In the genomic region with DNA sequence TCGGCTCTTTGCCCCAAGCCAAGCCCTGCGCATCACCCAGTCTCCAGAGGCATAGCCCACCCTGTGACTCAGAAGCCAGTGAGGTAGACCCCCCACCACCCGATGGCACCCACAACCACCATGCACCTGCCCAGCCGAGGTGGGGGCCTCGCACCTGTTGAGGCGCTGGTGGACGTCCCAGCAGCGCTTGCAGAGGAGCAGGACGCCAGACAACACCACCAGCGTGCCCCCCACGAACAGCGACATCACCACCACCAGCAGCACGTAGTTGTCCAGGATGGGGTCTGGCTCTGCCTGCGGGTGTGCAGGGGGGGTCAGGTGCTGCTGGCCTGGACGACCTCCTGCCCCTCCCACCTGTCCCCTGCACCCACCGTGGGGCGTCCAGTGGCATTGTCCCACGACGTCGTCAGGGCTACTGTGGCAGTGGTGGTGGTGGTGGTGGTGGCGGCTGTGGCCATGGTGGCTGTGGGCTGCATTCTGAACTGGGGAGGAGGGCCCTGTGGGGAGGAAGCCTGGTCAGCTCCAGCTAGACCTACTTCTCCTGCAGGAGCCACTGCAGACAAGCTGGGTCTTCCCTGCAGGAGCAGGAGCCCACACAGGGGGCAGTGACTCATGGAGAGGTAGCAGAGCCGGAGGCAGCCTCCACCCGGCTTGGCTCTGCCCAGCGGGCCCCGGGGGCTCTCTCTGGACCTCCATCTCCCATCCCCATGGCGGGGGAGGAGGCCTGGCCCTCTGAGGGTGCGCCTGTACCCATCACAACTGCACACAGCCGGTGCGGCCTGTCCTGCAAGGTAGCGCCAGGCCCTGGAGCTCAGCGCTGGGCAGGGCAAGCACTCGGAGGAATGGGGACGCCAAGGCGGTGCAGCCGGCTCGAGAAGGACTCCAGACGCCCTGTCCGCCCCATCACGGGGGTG, we compare ENCODE assay signal across 11 cellular contexts. TPM values are rescaled to one million over a fixed set of nuclear protein-coding genes. Genes with fewer than 3 reads are reported as not detected.
DNase-seq lines count a peak whose midpoint lies in the region; ATAC-seq and TF ChIP-seq lines count a peak whose summit lies in the region.
"Had no signal": no experiment of that assay in that cellular context is flagged by ENCODE, and none has a peak within 500 bp of the region (broad histone marks: within the 10 kb centered on the region; RNA-seq: fewer than 3 reads in every experiment).

No MANE protein-coding gene starts in this region.

- TF ChIP-seq CTCF in epithelial cell of proximal tubule (conservative IDR thresholded peaks at IDR 0.05; ENCODE audit: low read depth, low read length) (no peak), osteoblast (IDR thresholded peaks at IDR 0.05; ENCODE audit: extremely low read depth, low read depth, low read length) (no peak)

- no peaks in the 10 kb centered on the region for H3K36me3 Mint-ChIP-seq in activated CD8-positive, alpha-beta T cell treated with anti-CD3 and anti-CD28 coated beads, Interleukin-2, amount 10 ng/mL, durations not matched to agents 7 days and 5 days (ENCODE audit: low read depth)
- H3K36me3 Mint-ChIP-seq: naive B cell, T-cell had no signal

- H3F3A ChIP-seq in GM23248 (ENCODE audit: insufficient read depth), result peaks cover 21% of the 10 kb centered on the region

- no peaks in the 10 kb centered on the region for H3K9me3 ChIP-seq in GM23248 (ENCODE audit: low read depth)
- no peaks in the 10 kb centered on the region for H3K9me3 ChIP-seq in SJSA1 (replicated peaks)
- H3K9me3 ChIP-seq in osteoblast (ENCODE audit: low read depth, low read length), result no peaks in the 10 kb centered on the region
- H3K9me3 ChIP-seq: esophagus muscularis mucosa had no signal

- H3K9me2 ChIP-seq in GM23248 (ENCODE audit: insufficient read depth), result no peaks in the 10 kb centered on the region

- H3K27ac Mint-ChIP-seq in activated CD8-positive, alpha-beta T cell treated with anti-CD3 and anti-CD28 coated beads, Interleukin-2, amount 10 ng/mL, durations not matched to agents 7 days and 5 days, result no peak overlapping the region
- H3K27ac Mint-ChIP-seq: T-cell had no signal

- no peaks in the 10 kb centered on the region for H4K20me1 ChIP-seq in GM23248 (ENCODE audit: insufficient read depth)
- H4K20me1 ChIP-seq in osteoblast (ENCODE audit: insufficient read depth, low read length), result peaks cover 21% of the 10 kb centered on the region

- H3K4me3 ChIP-seq in GM23248 (peak overlapping the region; percentile 53), SJSA1 (no peak overlapping the region), epithelial cell of proximal tubule (ENCODE audit: low read depth, low read length) (peak overlapping the region; percentile 29), osteoblast (ENCODE audit: insufficient read depth, low read length) (peak overlapping the region; percentile 67)

- 77 to 84% methylated on average over 34 to 39 of the region's 39 CpGs for WGBS in GM23248 (ENCODE audit: low coverage in 1 of 2, low lambda C conversion rate in 2 of 2, missing lambda C conversion rate in 2 of 2), 2 experiments

- no peak for ATAC-seq in GM21515 (IDR thresholded peaks at IDR 0.05; ENCODE audit: unreplicated experiment)
- ATAC-seq in GM18520 (IDR thresholded peaks at IDR 0.05; ENCODE audit: unreplicated experiment), result no peak
- no peak for ATAC-seq in activated CD8-positive, alpha-beta T cell treated with anti-CD3 and anti-CD28 coated beads, Interleukin-2, amount 10 ng/mL, durations not matched to agents 7 days and 5 days
- ATAC-seq: T-cell had no signal

- H3K27me3 ChIP-seq in GM23248 (replicated peaks; ENCODE audit: insufficient read depth) (no peaks in the 10 kb centered on the region), SJSA1 (replicated peaks) (peaks cover 5% of the 10 kb centered on the region), osteoblast (ENCODE audit: insufficient read depth, low read length) (no peaks in the 10 kb centered on the region)

- no peaks in the 10 kb centered on the region for H3K9me3 Mint-ChIP-seq in activated CD8-positive, alpha-beta T cell treated with anti-CD3 and anti-CD28 coated beads, Interleukin-2, amount 10 ng/mL, durations not matched to agents 7 days and 5 days (ENCODE audit: insufficient read depth)
- H3K9me3 Mint-ChIP-seq: naive B cell, T-cell had no signal

- DNase-seq in GM23248 (peak; percentile 58), SJSA1 (ENCODE audit: low read depth in 1 of 2, low spot score in 2 of 2) (peak; percentile 55 to 81), epithelial cell of proximal tubule (ENCODE audit: low read depth) (no peak), osteoblast (ENCODE audit: insufficient read length, low spot score, missing footprints) (peak; percentile 97)
- no peak for DNase-seq in stimulated activated naive CD4-positive, alpha-beta T cell treated with Interleukin-2 at 50 U/mL for 16 hours (lab: John Stamatoyannopoulos, UW)
- DNase-seq in activated CD8-positive, alpha-beta T cell treated with anti-CD3 and anti-CD28 coated beads, Interleukin-2, amount 10 ng/mL, durations not matched to agents 7 days and 5 days, result no peak
- DNase-seq: naive B cell had no signal

- H3K4me1 ChIP-seq in GM23248 (ENCODE audit: insufficient read depth) (peaks cover 7% of the 10 kb centered on the region; the same call in 1 of the 2 replicates), SJSA1 (replicated peaks) (peaks cover 37% of the 10 kb centered on the region), osteoblast (ENCODE audit: insufficient read depth, low read length) (peaks cover 10% of the 10 kb centered on the region)

- H3K4me1 Mint-ChIP-seq in activated CD8-positive, alpha-beta T cell treated with anti-CD3 and anti-CD28 coated beads, Interleukin-2, amount 10 ng/mL, durations not matched to agents 7 days and 5 days (ENCODE audit: low read depth), result peaks cover 11% of the 10 kb centered on the region

- H3K79me2 ChIP-seq in GM23248 (ENCODE audit: insufficient read depth), result no peaks in the 10 kb centered on the region
- peaks cover 16% of the 10 kb centered on the region for H3K79me2 ChIP-seq in osteoblast (ENCODE audit: insufficient read depth, low read length)

- H3K4me3 Mint-ChIP-seq in activated CD8-positive, alpha-beta T cell treated with anti-CD3 and anti-CD28 coated beads, Interleukin-2, amount 10 ng/mL, durations not matched to agents 7 days and 5 days, result no peak overlapping the region

- no peak overlapping the region for H3K27ac ChIP-seq in GM23248
- no peak overlapping the region for H3K27ac ChIP-seq in SJSA1
- no peak overlapping the region for H3K27ac ChIP-seq in osteoblast (ENCODE audit: low read depth, low read length)

- peaks cover 17% of the 10 kb centered on the region for H3K27me3 Mint-ChIP-seq in activated CD8-positive, alpha-beta T cell treated with anti-CD3 and anti-CD28 coated beads, Interleukin-2, amount 10 ng/mL, durations not matched to agents 7 days and 5 days (ENCODE audit: low read depth)

- POLR2A ChIA-PET in activated CD8-positive, alpha-beta T cell treated with anti-CD3 and anti-CD28 coated beads, Interleukin-2, amount 10 ng/mL, durations not matched to agents 7 days and 5 days (lab: Charles Lee), result no interaction called here

- H3K9ac ChIP-seq in GM23248, result peak overlapping the region; percentile 53; the same call in 1 of the 2 replicates

- H3K36me3 ChIP-seq in GM23248 (ENCODE audit: low read depth) (no peaks in the 10 kb centered on the region), SJSA1 (peaks cover 10% of the 10 kb centered on the region), osteoblast (ENCODE audit: insufficient read depth, low read length) (peaks cover 14% of the 10 kb centered on the region)

- CTCF ChIA-PET in activated CD8-positive, alpha-beta T cell treated with anti-CD3 and anti-CD28 coated beads, Interleukin-2, amount 10 ng/mL, durations not matched to agents 7 days and 5 days (lab: Charles Lee), result interaction anchor here (1.2 kb wide), 1 partner anchor 122 kb away, joined by 4 read pairs; no protein-coding TSS in a partner anchor

- H3K4me2 ChIP-seq in GM23248 (ENCODE audit: unreplicated experiment), result peak overlapping the region; percentile 20
- peak overlapping the region; percentile 72 for H3K4me2 ChIP-seq in osteoblast (ENCODE audit: insufficient read depth, low read length)

- H2AFZ ChIP-seq in GM23248 (no peak overlapping the region), osteoblast (ENCODE audit: low read length) (no peak overlapping the region)

- in situ Hi-C loops in GM23248 (cut with MboI), result no loop called here

RNA-seq across cellular contexts. Expression of gene CBARP, which starts 1.9 kb away (rescaled TPM):
- 2.7 and 4.5 TPM in 2 replicates for total RNA-seq in GM23248 (2014; rRNA removed; shearing (Covaris generic))
- 0.29 and 0.41 TPM in 2 replicates for polyA plus RNA-seq in GM23248 (2016; fragmentation: Nextera tagmentation; extraction: Ambion mirVana)
- 0.50 and 1.6 TPM in 2 replicates for total RNA-seq in SJSA1 (2014; rRNA removed; shearing (Covaris generic))
- total RNA-seq in epithelial cell of proximal tubule (6.8 and 9.7 TPM in 2 replicates), osteoblast (1.8 and 2.9 TPM in 2 replicates)
- total RNA-seq in activated CD8-positive, alpha-beta T cell treated with anti-CD3 and anti-CD28 coated beads, Interleukin-2, amount 10 ng/mL, durations not matched to agents 7 days and 5 days, result under 1 TPM in 1 of 2 experiments, not detected in 1; 0.10 TPM

RNA-seq across cellular contexts. Expression of gene ATP5F1D, which starts 5.7 kb away (rescaled TPM):
- 27.4 and 38.9 TPM in 2 replicates for total RNA-seq in GM23248 (2014; rRNA removed; shearing (Covaris generic))
- 287 and 290 TPM in 2 replicates for polyA plus RNA-seq in GM23248 (2016; fragmentation: Nextera tagmentation; extraction: Ambion mirVana)
- 42.4 and 68.8 TPM in 2 replicates for total RNA-seq in SJSA1 (2014; rRNA removed; shearing (Covaris generic))
- total RNA-seq in epithelial cell of proximal tubule (110 and 114 TPM in 2 replicates), osteoblast (12.4 and 13.8 TPM in 2 replicates)
- total RNA-seq in activated CD8-positive, alpha-beta T cell treated with anti-CD3 and anti-CD28 coated beads, Interleukin-2, amount 10 ng/mL, durations not matched to agents 7 days and 5 days, result 100 to 1,000 TPM; 209 to 222 TPM

RNA-seq across cellular contexts. Expression of gene MIDN, which starts 12.5 kb away (rescaled TPM):
- 9.4 and 18.5 TPM in 2 replicates for total RNA-seq in GM23248 (2014; rRNA removed; shearing (Covaris generic))
- polyA plus RNA-seq in GM23248 (2016; fragmentation: Nextera tagmentation; extraction: Ambion mirVana), result 3.1 and 4.0 TPM in 2 replicates
- total RNA-seq in SJSA1 (2014; rRNA removed; shearing (Covaris generic)), result 3.7 and 7.2 TPM in 2 replicates
- 44.1 and 66.3 TPM in 2 replicates for total RNA-seq in epithelial cell of proximal tubule
- total RNA-seq in osteoblast, result 14.4 and 19.9 TPM in 2 replicates
- total RNA-seq in activated CD8-positive, alpha-beta T cell treated with anti-CD3 and anti-CD28 coated beads, Interleukin-2, amount 10 ng/mL, durations not matched to agents 7 days and 5 days, result 10 to 100 TPM; 88.4 to 94.3 TPM

RNA-seq across cellular contexts. Expression of gene STK11, which starts 30.3 kb away (rescaled TPM):
- 64.1 and 66.5 TPM in 2 replicates for total RNA-seq in GM23248 (2014; rRNA removed; shearing (Covaris generic))
- 4.3 and 4.6 TPM in 2 replicates for polyA plus RNA-seq in GM23248 (2016; fragmentation: Nextera tagmentation; extraction: Ambion mirVana)
- 61.6 and 70.1 TPM in 2 replicates for total RNA-seq in SJSA1 (2014; rRNA removed; shearing (Covaris generic))
- 80.4 and 96.9 TPM in 2 replicates for total RNA-seq in epithelial cell of proximal tubule
- total RNA-seq in osteoblast, result 75.7 and 100 TPM in 2 replicates
- total RNA-seq in activated CD8-positive, alpha-beta T cell treated with anti-CD3 and anti-CD28 coated beads, Interleukin-2, amount 10 ng/mL, durations not matched to agents 7 days and 5 days, result 10 to 100 TPM; 68.8 to 70.8 TPM

RNA-seq across cellular contexts. Expression of gene CIRBP, which starts 33.2 kb away (rescaled TPM):
- 239 and 392 TPM in 2 replicates for total RNA-seq in GM23248 (2014; rRNA removed; shearing (Covaris generic))
- 163 and 185 TPM in 2 replicates for polyA plus RNA-seq in GM23248 (2016; fragmentation: Nextera tagmentation; extraction: Ambion mirVana)
- total RNA-seq in SJSA1 (2014; rRNA removed; shearing (Covaris generic)), result 314 and 318 TPM in 2 replicates
- total RNA-seq in epithelial cell of proximal tubule, result 165 and 317 TPM in 2 replicates
- total RNA-seq in osteoblast, result 300 and 380 TPM in 2 replicates
- 100 to 1,000 TPM; 172 to 195 TPM for total RNA-seq in activated CD8-positive, alpha-beta T cell treated with anti-CD3 and anti-CD28 coated beads, Interleukin-2, amount 10 ng/mL, durations not matched to agents 7 days and 5 days

Comparison
In these comparisons a context has a peak if more than half of its experiments do, and no peak if none do; other contexts are left out.
1. DNase-seq: peak in GM23248 (single experiment), SJSA1 (2 of 2) and osteoblast (single experiment); none in epithelial cell of proximal tubule (single experiment), stimulated activated naive CD4-positive, alpha-beta T cell treated with Interleukin-2 at 50 U/mL for 16 hours (single experiment) and activated CD8-positive, alpha-beta T cell treated with anti-CD3 and anti-CD28 coated beads, Interleukin-2, amount 10 ng/mL, durations not matched to agents 7 days and 5 days (single experiment).